1 cellular context compared by ENCODE assay signal in genomic region chr17:66191607-66192377, GRCh38.
TF ChIP-seq lines count a peak whose summit lies in the region.

Gene CEP112, minus strand, starts transcription at chr17:66192133.

TF ChIP-seq in HepG2, 621 proteins besides CTCF, POLR2A, EP300 and RAD21 (continued from another document and continues in another):
- TF ChIP-seq IKZF5 (CRISPR knock-in tag; IDR thresholded peaks at IDR 0.05) (no peak), ZNF609 (CRISPR knock-in tag; IDR thresholded peaks at IDR 0.05; ENCODE audit: borderline replicate concordance) (0 out of 2 replicates have a peak, but pooled peaks have one; percentile 30), TFAP4 (IDR thresholded peaks at IDR 0.05; ENCODE audit: borderline replicate concordance, low read depth) (peak; percentile 9; the same call in 1 of the 2 replicates), NFE2L1 (CRISPR knock-in tag; IDR thresholded peaks at IDR 0.05; ENCODE audit: borderline replicate concordance) (no peak), DDIT3 (CRISPR knock-in tag; IDR thresholded peaks at IDR 0.05) (no peak), ARID3A (IDR thresholded peaks at IDR 0.05; ENCODE audit: low read depth, low read length) (no peak), ZNF616 (CRISPR knock-in tag; IDR thresholded peaks at IDR 0.05; ENCODE audit: low read depth) (no peak), YEATS2 (CRISPR knock-in tag; IDR thresholded peaks at IDR 0.05; ENCODE audit: borderline replicate concordance) (peak; percentile 14; the same call in 1 of the 2 replicates), ZNF841 (CRISPR knock-in tag; IDR thresholded peaks at IDR 0.05; ENCODE audit: borderline replicate concordance) (no peak), SETDB1 (CRISPR knock-in tag; IDR thresholded peaks at IDR 0.05; ENCODE audit: borderline replicate concordance) (no peak), HNRNPL (IDR thresholded peaks at IDR 0.05; ENCODE audit: low read depth, low read length) (no peak), ZNF788 (CRISPR knock-in tag; IDR thresholded peaks at IDR 0.05; ENCODE audit: borderline replicate concordance) (peak; percentile 53; the same call in 1 of the 2 replicates), NR3C1 (CRISPR knock-in tag; IDR thresholded peaks at IDR 0.05) (no peak), SIN3B (IDR thresholded peaks at IDR 0.05; ENCODE audit: low read length) (no peak), RFX3 (CRISPR knock-in tag; IDR thresholded peaks at IDR 0.05) (peak; percentile 99), ZNF180 (CRISPR knock-in tag; IDR thresholded peaks at IDR 0.05; ENCODE audit: borderline replicate concordance, low read depth) (0 out of 2 replicates have a peak, but pooled peaks have one; percentile 63), THAP8 (CRISPR knock-in tag; IDR thresholded peaks at IDR 0.05; ENCODE audit: borderline replicate concordance) (peak; percentile 76; the same call in 1 of the 2 replicates), ZBTB1 (CRISPR knock-in tag; IDR thresholded peaks at IDR 0.05; ENCODE audit: borderline replicate concordance) (no peak), ZNF589 (CRISPR knock-in tag; conservative IDR thresholded peaks at IDR 0.05) (no peak), HOXA7 (CRISPR knock-in tag; IDR thresholded peaks at IDR 0.05) (no peak), MLXIP (CRISPR knock-in tag; IDR thresholded peaks at IDR 0.05; ENCODE audit: borderline replicate concordance) (no peak), ZNF205 (CRISPR knock-in tag; IDR thresholded peaks at IDR 0.05) (no peak), REST (IDR thresholded peaks at IDR 0.05; ENCODE audit: borderline replicate concordance in 1 of 2, low read depth in 1 of 2, low read length in 2 of 2) (no peak), ZBTB7A (CRISPR knock-in tag; IDR thresholded peaks at IDR 0.05) (peak; percentile 73; the same call in 1 of the 2 replicates), RFX5 (IDR thresholded peaks at IDR 0.05; ENCODE audit: low read depth, low read length) (peak; percentile 81), U2AF1 (optimal IDR thresholded peaks at IDR 0.05; ENCODE audit: low read depth, low read length) (no peak), MXD3 (CRISPR knock-in tag; IDR thresholded peaks at IDR 0.05) (0 out of 2 replicates have a peak, but pooled peaks have one; percentile 45), KLF15 (CRISPR knock-in tag; IDR thresholded peaks at IDR 0.05; ENCODE audit: borderline replicate concordance) (no peak), ZNF550 (CRISPR knock-in tag; IDR thresholded peaks at IDR 0.05; ENCODE audit: borderline replicate concordance) (no peak; the same call in 1 of the 2 replicates), ATAD3A (CRISPR knock-in tag; IDR thresholded peaks at IDR 0.05) (no peak; the same call in 1 of the 2 replicates), PHF5A (CRISPR knock-in tag; IDR thresholded peaks at IDR 0.05; ENCODE audit: low read depth, unreplicated experiment) (no peak), ATF2 (CRISPR knock-in tag; IDR thresholded peaks at IDR 0.05) (no peak), RFX1 (IDR thresholded peaks at IDR 0.05) (peak; percentile 100), TCF7L2 (IDR thresholded peaks at IDR 0.05; ENCODE audit: low read depth, low read length) (no peak), PPARG (CRISPR knock-in tag; conservative IDR thresholded peaks at IDR 0.05) (no peak)
